ENCODE assay signal across 15 cellular contexts in genomic region chr1:93123141-93123783, GRCh38. TPM values are rescaled to one million over a fixed set of nuclear protein-coding genes. Genes with fewer than 3 reads are reported as not detected.
DNase-seq lines count a peak whose midpoint lies in the region; ATAC-seq and TF ChIP-seq lines count a peak whose summit lies in the region.
"Had no signal": no experiment of that assay in that cellular context is flagged by ENCODE, and none has a peak within 500 bp of the region (broad histone marks: within the 10 kb centered on the region; RNA-seq: fewer than 3 reads in every experiment).

No MANE protein-coding gene starts in this region.

- H3K27ac ChIP-seq in SK-N-MC = peak overlapping the region; percentile 26; the same call in 1 of the 2 replicates
- H3K27ac ChIP-seq in osteoblast (ENCODE audit: low read depth, low read length) = no peak overlapping the region
- H3K27ac ChIP-seq: GM23248 had no signal

- no peaks in the 10 kb centered on the region for H3K4me1 ChIP-seq in osteoblast (ENCODE audit: insufficient read depth, low read length)
- H3K4me1 ChIP-seq in HAP-1 = peaks cover 22% of the 10 kb centered on the region

- H3K9me3 ChIP-seq in SK-N-MC (ENCODE audit: low read depth, low read length) = no peaks in the 10 kb centered on the region
- no peaks in the 10 kb centered on the region for H3K9me3 ChIP-seq in osteoblast (ENCODE audit: low read depth, low read length)
- no peaks in the 10 kb centered on the region for H3K9me3 ChIP-seq in HAP-1

- DNase-seq in ELR (ENCODE audit: low read depth) = peak; percentile 38
- DNase-seq in SK-N-MC (ENCODE audit: low read depth, low spot score) = no peak
- peak; percentile 71 for DNase-seq in choroid plexus epithelial cell (ENCODE audit: low read depth)
- DNase-seq in left colon = no peak
- no peak for DNase-seq in osteoblast (ENCODE audit: insufficient read length, low spot score, missing footprints)
- no peak for DNase-seq in HAP-1 (ENCODE audit: low spot score in 2 of 2)
- DNase-seq in stimulated activated CD4-positive, alpha-beta T cell treated with anti-CD3 and anti-CD28 coated beads, Interleukin-4, amount 100 ng/mL, for 4 hours = no peak
- no peak for DNase-seq in stimulated activated CD4-positive, alpha-beta T cell treated with anti-CD3 and anti-CD28 coated beads, Interleukin-4, amount 100 ng/mL, for 24 hours
- DNase-seq: DND-41, GM23248, KG1, NCI-H1417 treated with DMSO at 0.1 percent for 48 hours, NCI-H1930, NCI-H345, NCI-H524 treated with DMSO at 0.1 percent for 48 hours had no signal

- in situ Hi-C loops in HAP-1 (cut with MboI; ENCODE audit: low sequenced_read_pairs) = no loop called here

- peak; percentile 87 for ATAC-seq in left colon

- no peak overlapping the region for H3K4me2 ChIP-seq in osteoblast (ENCODE audit: insufficient read depth, low read length)

- H2AFZ ChIP-seq in osteoblast (ENCODE audit: low read length) = no peak overlapping the region
- H2AFZ ChIP-seq: GM23248 had no signal

- intact Hi-C loops in left colon (cut with DNase I, micrococcal nuclease) = no loop called here

- H3K27me3 ChIP-seq in osteoblast (ENCODE audit: insufficient read depth, low read length) (no peaks in the 10 kb centered on the region), HAP-1 (ENCODE audit: low read depth) (no peaks in the 10 kb centered on the region)

- TF ChIP-seq CTCF in choroid plexus epithelial cell (conservative IDR thresholded peaks at IDR 0.05; ENCODE audit: low read depth, low read length) (no peak), osteoblast (IDR thresholded peaks at IDR 0.05; ENCODE audit: extremely low read depth, low read depth, low read length) (no peak)

- H4K20me1 ChIP-seq in osteoblast (ENCODE audit: insufficient read depth, low read length) = no peaks in the 10 kb centered on the region

- H3K79me2 ChIP-seq in osteoblast (ENCODE audit: insufficient read depth, low read length) = no peaks in the 10 kb centered on the region

- H3K4me3 ChIP-seq in SK-N-MC (no peak overlapping the region), choroid plexus epithelial cell (ENCODE audit: low read depth, low read length) (no peak overlapping the region), osteoblast (ENCODE audit: insufficient read depth, low read length) (no peak overlapping the region), HAP-1 (no peak overlapping the region)
- H3K4me3 ChIP-seq: GM23248 had no signal

- H3K36me3 ChIP-seq in SK-N-MC (ENCODE audit: insufficient read depth, low read length) = peaks cover 54% of the 10 kb centered on the region
- peaks cover 12% of the 10 kb centered on the region for H3K36me3 ChIP-seq in osteoblast (ENCODE audit: insufficient read depth, low read length)
- peaks cover 24% of the 10 kb centered on the region for H3K36me3 ChIP-seq in HAP-1 (replicated peaks)

- no peak overlapping the region for H3K9ac ChIP-seq in SK-N-MC (ENCODE audit: insufficient read length)
- H3K9ac ChIP-seq: GM23248 had no signal

RNA-seq across cellular contexts. Expression of gene MTF2, which starts 44.2 kb away (rescaled TPM):
- 10 to 100 TPM; 24.4 to 26.3 TPM for total RNA-seq in left colon
- total RNA-seq in osteoblast = 15.9 and 21.8 TPM in 2 replicates

RNA-seq across cellular contexts. Expression of gene TMED5, which starts 57.0 kb away (rescaled TPM):
- total RNA-seq in left colon = 10 to 100 TPM; 55.2 to 62.5 TPM
- 50.3 and 51.3 TPM in 2 replicates for total RNA-seq in osteoblast

RNA-seq across cellular contexts. Expression of gene CCDC18, which starts 57.3 kb away (rescaled TPM):
- total RNA-seq in left colon (1 to 10 TPM; 4.5 to 6.1 TPM), osteoblast (6.2 TPM in 2 replicates)

Comparison
In these comparisons a context has a peak if more than half of its experiments do, and no peak if none do; other contexts are left out.
1. DNase-seq: peak in ELR (single experiment) and choroid plexus epithelial cell (single experiment); none in SK-N-MC (single experiment), left colon (0 of 2), osteoblast (single experiment), HAP-1 (0 of 2), stimulated activated CD4-positive, alpha-beta T cell treated with anti-CD3 and anti-CD28 coated beads, Interleukin-4, amount 100 ng/mL, for 4 hours (0 of 2) and stimulated activated CD4-positive, alpha-beta T cell treated with anti-CD3 and anti-CD28 coated beads, Interleukin-4, amount 100 ng/mL, for 24 hours (single experiment).